1 cellular context compared by ENCODE assay signal in genomic region chr19:54115071-54116063, GRCh38.
A peak's percentile ranks its signal among the peaks of the same experiment; 100 is the strongest.
TF ChIP-seq lines count a peak whose summit lies in the region.

A gene with protein sequence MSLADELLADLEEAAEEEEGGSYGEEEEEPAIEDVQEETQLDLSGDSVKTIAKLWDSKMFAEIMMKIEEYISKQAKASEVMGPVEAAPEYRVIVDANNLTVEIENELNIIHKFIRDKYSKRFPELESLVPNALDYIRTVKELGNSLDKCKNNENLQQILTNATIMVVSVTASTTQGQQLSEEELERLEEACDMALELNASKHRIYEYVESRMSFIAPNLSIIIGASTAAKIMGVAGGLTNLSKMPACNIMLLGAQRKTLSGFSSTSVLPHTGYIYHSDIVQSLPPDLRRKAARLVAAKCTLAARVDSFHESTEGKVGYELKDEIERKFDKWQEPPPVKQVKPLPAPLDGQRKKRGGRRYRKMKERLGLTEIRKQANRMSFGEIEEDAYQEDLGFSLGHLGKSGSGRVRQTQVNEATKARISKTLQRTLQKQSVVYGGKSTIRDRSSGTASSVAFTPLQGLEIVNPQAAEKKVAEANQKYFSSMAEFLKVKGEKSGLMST (plus strand): TSS chr19:54115754. CDS start chr19:54118279, 2,525 bp downstream.
Gene TFPT, minus strand, starts transcription at chr19:54115657. Its CDS starts 388 bp downstream, at chr19:54115269.

TF ChIP-seq in K562, 482 proteins besides CTCF, POLR2A, EP300 and RAD21 (continued from another document and continues in another):
- TF ChIP-seq TRIM25 (IDR thresholded peaks at IDR 0.05; ENCODE audit: borderline replicate concordance) (no peak), TAF7 (tag; IDR thresholded peaks at IDR 0.05) (peak; percentile 75), SP1 (CRISPR knock-in tag; IDR thresholded peaks at IDR 0.05) (peak; percentile 99), DEAF1 (CRISPR knock-in tag; IDR thresholded peaks at IDR 0.05) (no peak), MTA2 (IDR thresholded peaks at IDR 0.05; ENCODE audit: low read depth) (no peak), BACH1 (tag; IDR thresholded peaks at IDR 0.05) (peak; percentile 77; the same call in 1 of the 2 replicates), CBFB (CRISPR knock-in tag; IDR thresholded peaks at IDR 0.05) (peak; percentile 88; the same call in 1 of the 2 replicates), MTA3 (IDR thresholded peaks at IDR 0.05; ENCODE audit: borderline replicate concordance) (peak; percentile 93; the same call in 1 of the 2 replicates), CBX3 (IDR thresholded peaks at IDR 0.05; ENCODE audit: borderline replicate concordance in 1 of 2, low read length in 2 of 2) (no peak; a peak in 1 of 3 replicates), POLR2B (IDR thresholded peaks at IDR 0.05; ENCODE audit: low read depth, partially characterized antibody) (peak; percentile 92), KLF16 (IDR thresholded peaks at IDR 0.05) (no peak), KDM2B (CRISPR knock-in tag; IDR thresholded peaks at IDR 0.05) (no peak; the same call in 1 of the 2 replicates), ZNF232 (CRISPR knock-in tag; IDR thresholded peaks at IDR 0.05) (no peak), HCFC1 (IDR thresholded peaks at IDR 0.05; ENCODE audit: low read depth, low read length) (peak; percentile 86), NFYB (IDR thresholded peaks at IDR 0.05; ENCODE audit: extremely low read depth, insufficient read length) (peak; percentile 53), CHD1 (IDR thresholded peaks at IDR 0.05; ENCODE audit: low read length) (no peak), SNAPC5 (CRISPR knock-in tag; IDR thresholded peaks at IDR 0.05) (no peak), GMEB1 (CRISPR knock-in tag; IDR thresholded peaks at IDR 0.05) (peak; percentile 93), HOMEZ (CRISPR knock-in tag; IDR thresholded peaks at IDR 0.05) (no peak), SMC3 (conservative IDR thresholded peaks at IDR 0.05; ENCODE audit: insufficient read depth, low read depth, low read length) (no peak), EHMT2 (IDR thresholded peaks at IDR 0.05) (no peak), ZNF134 (CRISPR knock-in tag; conservative IDR thresholded peaks at IDR 0.05) (peak; percentile 60; the same call in 1 of the 2 replicates), ZNF586 (CRISPR knock-in tag; conservative IDR thresholded peaks at IDR 0.05) (no peak), ZNF395 (CRISPR knock-in tag; IDR thresholded peaks at IDR 0.05) (peak; percentile 92), MIER1 (IDR thresholded peaks at IDR 0.05; ENCODE audit: low read depth) (no peak; the same call in 1 of the 2 replicates), IRF2 (CRISPR knock-in tag; IDR thresholded peaks at IDR 0.05) (no peak), ZFPM2 (CRISPR knock-in tag; IDR thresholded peaks at IDR 0.05) (no peak), ZFP36 (IDR thresholded peaks at IDR 0.05; ENCODE audit: low read depth, low read length, partially characterized antibody) (peak; percentile 23), CBX2 (IDR thresholded peaks at IDR 0.05; ENCODE audit: insufficient read depth, low read length, poor library complexity, severe bottlenecking) (no peak), FOXJ2 (tag; IDR thresholded peaks at IDR 0.05) (peak; percentile 78), PCBP1 (IDR thresholded peaks at IDR 0.05; ENCODE audit: low read depth, low read length, poor library complexity, severe bottlenecking) (no peak), ZNF583 (CRISPR knock-in tag; IDR thresholded peaks at IDR 0.05) (0 out of 2 replicates have a peak, but pooled peaks have one; percentile 38), SMARCE1 (IDR thresholded peaks at IDR 0.05) (no peak)
- TF ChIP-seq, protein P1, sequence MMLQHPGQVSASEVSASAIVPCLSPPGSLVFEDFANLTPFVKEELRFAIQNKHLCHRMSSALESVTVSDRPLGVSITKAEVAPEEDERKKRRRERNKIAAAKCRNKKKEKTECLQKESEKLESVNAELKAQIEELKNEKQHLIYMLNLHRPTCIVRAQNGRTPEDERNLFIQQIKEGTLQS (IDR thresholded peaks at IDR 0.05) = peak; percentile 27; the same call in 1 of the 2 replicates
- TF ChIP-seq, protein P1 (CRISPR knock-in tag; conservative IDR thresholded peaks at IDR 0.05) = peak; percentile 84; the same call in 1 of the 2 replicates
- TF ChIP-seq, protein P2, sequence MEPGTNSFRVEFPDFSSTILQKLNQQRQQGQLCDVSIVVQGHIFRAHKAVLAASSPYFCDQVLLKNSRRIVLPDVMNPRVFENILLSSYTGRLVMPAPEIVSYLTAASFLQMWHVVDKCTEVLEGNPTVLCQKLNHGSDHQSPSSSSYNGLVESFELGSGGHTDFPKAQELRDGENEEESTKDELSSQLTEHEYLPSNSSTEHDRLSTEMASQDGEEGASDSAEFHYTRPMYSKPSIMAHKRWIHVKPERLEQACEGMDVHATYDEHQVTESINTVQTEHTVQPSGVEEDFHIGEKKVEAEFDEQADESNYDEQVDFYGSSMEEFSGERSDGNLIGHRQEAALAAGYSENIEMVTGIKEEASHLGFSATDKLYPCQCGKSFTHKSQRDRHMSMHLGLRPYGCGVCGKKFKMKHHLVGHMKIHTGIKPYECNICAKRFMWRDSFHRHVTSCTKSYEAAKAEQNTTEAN (CRISPR knock-in tag; IDR thresholded peaks at IDR 0.05) = no peak
- TF ChIP-seq, protein P3, sequence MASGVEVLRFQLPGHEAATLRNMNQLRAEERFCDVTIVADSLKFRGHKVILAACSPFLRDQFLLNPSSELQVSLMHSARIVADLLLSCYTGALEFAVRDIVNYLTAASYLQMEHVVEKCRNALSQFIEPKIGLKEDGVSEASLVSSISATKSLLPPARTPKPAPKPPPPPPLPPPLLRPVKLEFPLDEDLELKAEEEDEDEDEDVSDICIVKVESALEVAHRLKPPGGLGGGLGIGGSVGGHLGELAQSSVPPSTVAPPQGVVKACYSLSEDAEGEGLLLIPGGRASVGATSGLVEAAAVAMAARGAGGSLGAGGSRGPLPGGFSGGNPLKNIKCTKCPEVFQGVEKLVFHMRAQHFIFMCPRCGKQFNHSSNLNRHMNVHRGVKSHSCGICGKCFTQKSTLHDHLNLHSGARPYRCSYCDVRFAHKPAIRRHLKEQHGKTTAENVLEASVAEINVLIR (CRISPR knock-in tag; IDR thresholded peaks at IDR 0.05) = peak; percentile 98
- TF ChIP-seq, protein P4, sequence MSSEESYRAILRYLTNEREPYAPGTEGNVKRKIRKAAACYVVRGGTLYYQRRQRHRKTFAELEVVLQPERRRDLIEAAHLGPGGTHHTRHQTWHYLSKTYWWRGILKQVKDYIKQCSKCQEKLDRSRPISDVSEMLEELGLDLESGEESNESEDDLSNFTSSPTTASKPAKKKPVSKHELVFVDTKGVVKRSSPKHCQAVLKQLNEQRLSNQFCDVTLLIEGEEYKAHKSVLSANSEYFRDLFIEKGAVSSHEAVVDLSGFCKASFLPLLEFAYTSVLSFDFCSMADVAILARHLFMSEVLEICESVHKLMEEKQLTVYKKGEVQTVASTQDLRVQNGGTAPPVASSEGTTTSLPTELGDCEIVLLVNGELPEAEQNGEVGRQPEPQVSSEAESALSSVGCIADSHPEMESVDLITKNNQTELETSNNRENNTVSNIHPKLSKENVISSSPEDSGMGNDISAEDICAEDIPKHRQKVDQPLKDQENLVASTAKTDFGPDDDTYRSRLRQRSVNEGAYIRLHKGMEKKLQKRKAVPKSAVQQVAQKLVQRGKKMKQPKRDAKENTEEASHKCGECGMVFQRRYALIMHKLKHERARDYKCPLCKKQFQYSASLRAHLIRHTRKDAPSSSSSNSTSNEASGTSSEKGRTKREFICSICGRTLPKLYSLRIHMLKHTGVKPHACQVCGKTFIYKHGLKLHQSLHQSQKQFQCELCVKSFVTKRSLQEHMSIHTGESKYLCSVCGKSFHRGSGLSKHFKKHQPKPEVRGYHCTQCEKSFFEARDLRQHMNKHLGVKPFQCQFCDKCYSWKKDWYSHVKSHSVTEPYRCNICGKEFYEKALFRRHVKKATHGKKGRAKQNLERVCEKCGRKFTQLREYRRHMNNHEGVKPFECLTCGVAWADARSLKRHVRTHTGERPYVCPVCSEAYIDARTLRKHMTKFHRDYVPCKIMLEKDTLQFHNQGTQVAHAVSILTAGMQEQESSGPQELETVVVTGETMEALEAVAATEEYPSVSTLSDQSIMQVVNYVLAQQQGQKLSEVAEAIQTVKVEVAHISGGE (CRISPR knock-in tag; IDR thresholded peaks at IDR 0.05) = peak in 1 of 3 experiments; percentile 85; a peak in 2 of 6 replicates
- TF ChIP-seq, protein P5, sequence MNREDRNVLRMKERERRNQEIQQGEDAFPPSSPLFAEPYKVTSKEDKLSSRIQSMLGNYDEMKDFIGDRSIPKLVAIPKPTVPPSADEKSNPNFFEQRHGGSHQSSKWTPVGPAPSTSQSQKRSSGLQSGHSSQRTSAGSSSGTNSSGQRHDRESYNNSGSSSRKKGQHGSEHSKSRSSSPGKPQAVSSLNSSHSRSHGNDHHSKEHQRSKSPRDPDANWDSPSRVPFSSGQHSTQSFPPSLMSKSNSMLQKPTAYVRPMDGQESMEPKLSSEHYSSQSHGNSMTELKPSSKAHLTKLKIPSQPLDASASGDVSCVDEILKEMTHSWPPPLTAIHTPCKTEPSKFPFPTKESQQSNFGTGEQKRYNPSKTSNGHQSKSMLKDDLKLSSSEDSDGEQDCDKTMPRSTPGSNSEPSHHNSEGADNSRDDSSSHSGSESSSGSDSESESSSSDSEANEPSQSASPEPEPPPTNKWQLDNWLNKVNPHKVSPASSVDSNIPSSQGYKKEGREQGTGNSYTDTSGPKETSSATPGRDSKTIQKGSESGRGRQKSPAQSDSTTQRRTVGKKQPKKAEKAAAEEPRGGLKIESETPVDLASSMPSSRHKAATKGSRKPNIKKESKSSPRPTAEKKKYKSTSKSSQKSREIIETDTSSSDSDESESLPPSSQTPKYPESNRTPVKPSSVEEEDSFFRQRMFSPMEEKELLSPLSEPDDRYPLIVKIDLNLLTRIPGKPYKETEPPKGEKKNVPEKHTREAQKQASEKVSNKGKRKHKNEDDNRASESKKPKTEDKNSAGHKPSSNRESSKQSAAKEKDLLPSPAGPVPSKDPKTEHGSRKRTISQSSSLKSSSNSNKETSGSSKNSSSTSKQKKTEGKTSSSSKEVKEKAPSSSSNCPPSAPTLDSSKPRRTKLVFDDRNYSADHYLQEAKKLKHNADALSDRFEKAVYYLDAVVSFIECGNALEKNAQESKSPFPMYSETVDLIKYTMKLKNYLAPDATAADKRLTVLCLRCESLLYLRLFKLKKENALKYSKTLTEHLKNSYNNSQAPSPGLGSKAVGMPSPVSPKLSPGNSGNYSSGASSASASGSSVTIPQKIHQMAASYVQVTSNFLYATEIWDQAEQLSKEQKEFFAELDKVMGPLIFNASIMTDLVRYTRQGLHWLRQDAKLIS (CRISPR knock-in tag; IDR thresholded peaks at IDR 0.05) = peak; percentile 92; the same call in 1 of the 2 replicates
